In the genomic region with DNA sequence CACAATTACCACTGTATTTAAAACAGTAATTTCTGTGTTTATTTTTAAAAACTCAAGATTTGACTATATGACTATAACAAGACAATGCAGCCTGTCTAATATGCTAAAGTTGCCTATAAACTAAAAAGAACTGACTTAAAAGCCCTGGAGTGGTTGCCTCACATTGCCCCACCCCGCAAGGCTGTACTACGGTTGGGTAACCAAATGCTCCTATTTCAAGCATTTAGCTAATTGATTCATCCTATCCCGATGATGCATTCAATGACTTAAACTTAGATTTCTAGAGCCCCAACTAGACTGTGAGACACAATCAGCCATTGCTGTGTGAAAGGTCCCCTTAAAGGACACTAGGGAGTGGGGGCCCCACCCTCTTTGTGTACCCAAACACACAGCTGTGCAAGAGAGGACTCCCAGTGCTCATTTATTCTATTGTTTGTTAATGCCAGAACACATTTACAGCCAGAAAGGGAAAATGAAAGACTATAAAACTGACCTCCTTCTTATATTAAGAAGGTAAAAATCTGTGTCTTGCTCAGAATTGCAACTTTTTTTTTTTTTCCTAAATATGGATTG, we compare ENCODE assay signal across 21 cellular contexts.
"Had no signal": no experiment of that assay in that cellular context is flagged by ENCODE, and none has a peak within 500 bp of the region (broad histone marks: within the 10 kb centered on the region; RNA-seq: fewer than 3 reads in every experiment).

No MANE protein-coding gene starts in this region.

- H3K9me3 ChIP-seq: upper lobe of left lung had no signal

- ATAC-seq: activated CD8-positive, alpha-beta T cell treated with anti-CD3 and anti-CD28 coated beads, Interleukin-2, amount 10 ng/mL, durations not matched to agents 7 days and 5 days; naive thymus-derived CD8-positive, alpha-beta T cell; right cardiac atrium; T-helper 17 cell; WTC11 had no signal

- H3K27me3 ChIP-seq: brain microvascular endothelial cell, SJCRH30, upper lobe of left lung had no signal

- H3K36me3 ChIP-seq: brain microvascular endothelial cell had no signal

- H3K27ac ChIP-seq: brain microvascular endothelial cell, epithelial cell of prostate, SJCRH30, upper lobe of left lung had no signal

- H3K4me1 ChIP-seq: SJCRH30 had no signal

- DNase-seq: activated CD4-positive, alpha-beta T cell treated with anti-CD3 and anti-CD28 coated beads, Interleukin-2, amount 10 ng/mL, durations not matched to agents 24 days and 14 days; activated CD8-positive, alpha-beta memory T cell treated with anti-CD3 and anti-CD28 coated beads, Interleukin-2, amount 50 U/mL, for 4 hours; activated CD8-positive, alpha-beta T cell treated with anti-CD3 and anti-CD28 coated beads, Interleukin-2, amount 10 ng/mL, durations not matched to agents 7 days and 5 days; activated effector memory CD4-positive, alpha-beta T cell treated with anti-CD3 and anti-CD28 coated beads, Interleukin-2, amount 50 U/mL, for 16 hours; activated naive CD8-positive, alpha-beta T cell treated with anti-CD3 and anti-CD28 coated beads for 36 hours; activated T-cell treated with anti-CD3 and anti-CD28 coated beads, Interleukin-2, amount 50 U/mL, for 48 hours; brain microvascular endothelial cell; cerebellar nuclear complex; effector memory CD4-positive, alpha-beta T cell; immature natural killer cell; naive thymus-derived CD8-positive, alpha-beta T cell; right cardiac atrium; SJCRH30; stimulated activated CD4-positive, alpha-beta T cell treated with anti-CD3 and anti-CD28 coated beads, Interleukin-4, amount 100 ng/mL, for 4 hours; stimulated activated CD8-positive, alpha-beta memory T cell treated with anti-CD3 and anti-CD28 coated beads, Interleukin-4, amount 100 ng/mL, for 48 hours; stimulated activated naive CD4-positive, alpha-beta T cell treated with Interleukin-2 at 50 U/mL for 16 hours; T-helper 17 cell; upper lobe of left lung had no signal

- H3K4me3 ChIP-seq: SJCRH30, smooth muscle cell, upper lobe of left lung had no signal
